12 cellular contexts compared by ENCODE assay signal in the genomic region with DNA sequence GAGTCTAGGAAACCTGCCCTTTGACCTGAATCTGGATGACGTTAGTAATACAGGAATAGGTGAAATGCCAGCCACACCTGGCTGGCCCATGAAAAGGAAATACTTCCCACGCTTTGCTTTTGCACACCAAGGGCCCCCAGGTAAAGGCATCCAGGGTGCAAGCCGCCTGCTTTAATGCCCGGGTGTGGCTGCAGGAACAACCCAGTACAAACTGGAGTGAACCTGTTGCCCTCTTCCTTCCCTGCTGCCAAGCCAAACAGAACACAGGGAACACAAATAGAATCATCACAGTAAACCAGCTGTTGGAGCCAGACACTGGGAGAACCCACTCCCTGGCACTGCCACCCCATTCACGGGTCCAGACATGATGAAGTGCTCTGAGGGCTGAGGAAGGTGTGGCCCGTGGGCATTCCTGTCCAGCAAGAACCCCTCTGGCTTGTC. TPM values are rescaled to one million over a fixed set of nuclear protein-coding genes. Genes with fewer than 3 reads are reported as not detected.
DNase-seq lines count a peak whose midpoint lies in the region; ATAC-seq and TF ChIP-seq lines count a peak whose summit lies in the region.
"Had no signal": no experiment of that assay in that cellular context is flagged by ENCODE, and none has a peak within 500 bp of the region (broad histone marks: within the 10 kb centered on the region; RNA-seq: fewer than 3 reads in every experiment).

No MANE protein-coding gene starts in this region.

- no peaks in the 10 kb centered on the region for H3K79me2 ChIP-seq in MM.1S (ENCODE audit: low read length)

- H3K4me2 ChIP-seq in mesenchymal stem cell (ENCODE audit: low read length, poor library complexity, severe bottlenecking), result no peak overlapping the region
- no peak overlapping the region for H3K4me2 ChIP-seq in MM.1S (ENCODE audit: low read depth, low read length)

- no peaks in the 10 kb centered on the region for H4K20me1 ChIP-seq in MM.1S (ENCODE audit: insufficient read depth, low read length)

- H2AFZ ChIP-seq in mesenchymal stem cell (ENCODE audit: low read depth, low read length) (no peak overlapping the region), MM.1S (ENCODE audit: low read length) (no peak overlapping the region)

- H3K27me3 ChIP-seq in mesenchymal stem cell (ENCODE audit: control insufficient read depth in 1 of 2, insufficient read depth in 1 of 2, low read length in 2 of 2) (peaks cover 0 to 5% of the 10 kb centered on the region in 2 experiments), suprapubic skin (no peaks in the 10 kb centered on the region), MM.1S (replicated peaks; ENCODE audit: insufficient read depth, low read length) (no peaks in the 10 kb centered on the region)
- H3K27me3 ChIP-seq: SJCRH30 had no signal

- no peaks in the 10 kb centered on the region for H3K9me3 Mint-ChIP-seq in chondrocyte (ENCODE audit: low read depth)
- H3K9me3 Mint-ChIP-seq: H9 had no signal

- peak overlapping the region in 1 of 2 experiments; percentile 9 for H3K23ac ChIP-seq in mesenchymal stem cell (ENCODE audit: low read length in 2 of 2)

- TF ChIP-seq CTCF in chondrocyte (IDR thresholded peaks at IDR 0.05) (no peak), suprapubic skin (IDR thresholded peaks at IDR 0.05) (no peak), MM.1S (IDR thresholded peaks at IDR 0.05; ENCODE audit: low read length) (no peak)

- no peaks in the 10 kb centered on the region for H3K9me2 ChIP-seq in MM.1S (replicated peaks; ENCODE audit: insufficient read depth, low read length)

- H3K27ac ChIP-seq in mesenchymal stem cell (ENCODE audit: low read length, poor library complexity, severe bottlenecking) (no peak overlapping the region), suprapubic skin (peak overlapping the region; percentile 76), MM.1S (ENCODE audit: low read length) (no peak overlapping the region)
- H3K27ac ChIP-seq: SJCRH30 had no signal

- H3K36me3 Mint-ChIP-seq in chondrocyte (ENCODE audit: low read depth), result no peaks in the 10 kb centered on the region

- no peaks in the 10 kb centered on the region for H3K9me3 ChIP-seq in mesenchymal stem cell (ENCODE audit: control insufficient read depth, low read length)
- H3K9me3 ChIP-seq in suprapubic skin, result no peaks in the 10 kb centered on the region
- no peaks in the 10 kb centered on the region for H3K9me3 ChIP-seq in MM.1S (replicated peaks; ENCODE audit: insufficient read depth, low read length)
- H3K9me3 ChIP-seq: SJCRH30 had no signal

- no peaks in the 10 kb centered on the region for H3K27me3 Mint-ChIP-seq in chondrocyte (ENCODE audit: low read depth)

- peak overlapping the region; percentile 88 for H3K27ac Mint-ChIP-seq in chondrocyte (ENCODE audit: unreplicated experiment)

- H3K4me1 Mint-ChIP-seq in chondrocyte (ENCODE audit: low read depth), result peaks cover 35% of the 10 kb centered on the region

- no peak overlapping the region for H2BK5ac ChIP-seq in mesenchymal stem cell (ENCODE audit: low read depth, low read length, poor library complexity, severe bottlenecking)

- H3K4me3 Mint-ChIP-seq in chondrocyte (ENCODE audit: unreplicated experiment), result no peak overlapping the region

- no peak overlapping the region for H3K4me3 ChIP-seq in mesenchymal stem cell (ENCODE audit: insufficient read depth in 1 of 2, low read depth in 1 of 2, low read length in 2 of 2)
- no peak overlapping the region for H3K4me3 ChIP-seq in suprapubic skin
- H3K4me3 ChIP-seq in MM.1S (ENCODE audit: low read length), result no peak overlapping the region
- H3K4me3 ChIP-seq: SJCRH30 had no signal

- H3K14ac ChIP-seq in mesenchymal stem cell (ENCODE audit: low read length in 2 of 2), result no peak overlapping the region

- H4K91ac ChIP-seq in mesenchymal stem cell (ENCODE audit: low read length), result peak overlapping the region; percentile 34

- H2BK120ac ChIP-seq in mesenchymal stem cell (ENCODE audit: low read depth, low read length), result no peak overlapping the region

- H2BK15ac ChIP-seq in mesenchymal stem cell (ENCODE audit: low read depth, poor library complexity, severe bottlenecking), result no peak overlapping the region

- H3K4me1 ChIP-seq in mesenchymal stem cell (ENCODE audit: control insufficient read depth, insufficient read depth, low read depth, low read length), result peaks cover 11% of the 10 kb centered on the region
- H3K4me1 ChIP-seq in suprapubic skin, result peaks cover 57% of the 10 kb centered on the region
- peaks cover 25% of the 10 kb centered on the region for H3K4me1 ChIP-seq in MM.1S (ENCODE audit: low read length)

- peaks cover 14% of the 10 kb centered on the region for H3F3A ChIP-seq in MM.1S (ENCODE audit: insufficient read depth, low read length)

- no peak overlapping the region for H3K4ac ChIP-seq in mesenchymal stem cell (ENCODE audit: low read depth in 1 of 2, low read length in 2 of 2)

- no peak for TF ChIP-seq EP300 in suprapubic skin (IDR thresholded peaks at IDR 0.05)

- DNase-seq in NCI-H2029 treated with DMSO at 0.1 percent for 48 hours (lab: John Stamatoyannopoulos, UW), result peak; percentile 50
- DNase-seq in chondrocyte (ENCODE audit: low spot score), result no peak
- no peak for DNase-seq in mesenchymal stem cell
- DNase-seq in suprapubic skin (ENCODE audit: low spot score in 2 of 2), result peak in 1 of 2 donors; percentile 81
- no peak for DNase-seq in NCI-H1105 treated with DMSO at 0.1 percent for 48 hours (lab: John Stamatoyannopoulos, UW)
- no peak for DNase-seq in HK-2 (ENCODE audit: unreplicated experiment)
- no peak for DNase-seq in MM.1S
- DNase-seq: activated CD8-positive, alpha-beta memory T cell treated with anti-CD3 and anti-CD28 coated beads for 24 hours; anterior cingulate cortex; SJCRH30 had no signal

- H2BK12ac ChIP-seq in mesenchymal stem cell (ENCODE audit: low read length in 2 of 2), result peak overlapping the region in 1 of 2 experiments; percentile 39

- H3K9ac ChIP-seq in mesenchymal stem cell (ENCODE audit: low read length) (no peak overlapping the region), MM.1S (ENCODE audit: low read length) (no peak overlapping the region)

- no peak overlapping the region for H4K8ac ChIP-seq in mesenchymal stem cell (ENCODE audit: low read length)

- H3K79me1 ChIP-seq in mesenchymal stem cell (replicated peaks; ENCODE audit: low read length, poor library complexity, severe bottlenecking), result no peaks in the 10 kb centered on the region

- H3K18ac ChIP-seq in mesenchymal stem cell (ENCODE audit: low read depth in 1 of 2, low read length in 2 of 2), result no peak overlapping the region

- no peak overlapping the region for H2AK5ac ChIP-seq in mesenchymal stem cell (ENCODE audit: low read length, severe bottlenecking)

- H3K36me3 ChIP-seq in mesenchymal stem cell (ENCODE audit: control insufficient read depth in 1 of 2, insufficient read depth in 2 of 2, low read depth in 1 of 2, low read length in 2 of 2) (no peaks in the 10 kb centered on the region), suprapubic skin (no peaks in the 10 kb centered on the region), MM.1S (replicated peaks; ENCODE audit: insufficient read depth, low read length) (no peaks in the 10 kb centered on the region)
- H3K36me3 ChIP-seq: SJCRH30 had no signal

- WGBS in mesenchymal stem cell, result 93% methylated on average over 6 of the region's 6 CpGs
- 47% methylated on average over 4 of the region's 6 CpGs for WGBS in suprapubic skin

- ATAC-seq in GM19328 (IDR thresholded peaks at IDR 0.05; ENCODE audit: unreplicated experiment), result no peak

- TF ChIP-seq POLR2A in suprapubic skin (IDR thresholded peaks at IDR 0.05), result no peak

RNA-seq across cellular contexts. Expression of gene FOS, which starts 24.2 kb away (rescaled TPM):
- total RNA-seq in chondrocyte, result 116 to 175 TPM (median 152 TPM) in 3 replicates
- 587 TPM for polyA plus RNA-seq in mesenchymal stem cell (2013, experiment 1 of 2)
- 551 TPM for polyA plus RNA-seq in mesenchymal stem cell (2013, experiment 2 of 2)
- total RNA-seq in suprapubic skin, result 1,000 to 10,000 TPM; 2,120 to 3,987 (median 3,212) TPM

Comparison
In these comparisons a context has a peak if more than half of its experiments do, and no peak if none do; other contexts are left out.
1. RNA of gene FOS, which starts 24.2 kb away (total RNA-seq): 2,120 to 3,987 TPM in suprapubic skin; 116 to 175 TPM in chondrocyte; every median in the first group is over 10 times any median in the second.